Comparison of ENCODE assay signal across 8 cellular contexts in genomic region chr17:32007463-32008298, GRCh38. TPM values are rescaled to one million over a fixed set of nuclear protein-coding genes. Genes with fewer than 3 reads are reported as not detected.
DNase-seq lines count a peak whose midpoint lies in the region; ATAC-seq, FAIRE-seq and TF ChIP-seq lines count a peak whose summit lies in the region.

No MANE protein-coding gene starts in this region.

- H3K36me3 Mint-ChIP-seq in IgD-negative memory B cell: peaks cover 1% of the 10 kb centered on the region

- H3K27me3 Mint-ChIP-seq in IgD-negative memory B cell: no peaks in the 10 kb centered on the region

- peak overlapping the region; percentile 71 to 90 (median 79) for H3K4me3 ChIP-seq in keratinocyte (ENCODE audit: control insufficient read depth in 2 of 3, extremely low read depth in 1 of 3, insufficient read depth in 2 of 3, low read depth in 1 of 3, low read length in 3 of 3)

- H3K9me1 ChIP-seq in keratinocyte (ENCODE audit: control insufficient read depth, extremely low read depth, insufficient read depth, low read length): no peaks in the 10 kb centered on the region

- H3K79me2 ChIP-seq in keratinocyte (ENCODE audit: control insufficient read depth, insufficient read depth, low read length): peaks cover 16% of the 10 kb centered on the region

- H3K4me1 Mint-ChIP-seq in IgD-negative memory B cell: peaks cover 25 to 31% (median 28%) of the 10 kb centered on the region in 3 donors

- dilution Hi-C loops in keratinocyte (cut with MboI; ENCODE audit: extremely low pct_ligation_motif_present, low sequenced_read_pairs): no loop called here

- no peaks in the 10 kb centered on the region for H3K36me3 ChIP-seq in keratinocyte (ENCODE audit: control insufficient read depth in 2 of 2, extremely low read depth in 1 of 2, insufficient read depth in 2 of 2, low read length in 2 of 2)

- DNase-seq in EH (ENCODE audit: low read depth) (peak; percentile 35), T1000 (lab: John Stamatoyannopoulos, UW) (peak; percentile 15), caudate nucleus (lab: John Stamatoyannopoulos, UW) (peak in 49 of 61 donors; percentile 12 to 78 (median 42)), keratinocyte (ENCODE audit: low read depth, low spot score) (no peak), mucosa of gallbladder (ENCODE audit: low spot score) (no peak)
- peak; percentile 11 to 31 for DNase-seq in stimulated activated CD4-positive, alpha-beta T cell treated with anti-CD3 and anti-CD28 coated beads, Interleukin-15, amount 100 ng/mL, for 48 hours (ENCODE audit: low read depth in 2 of 2)

- H3K27ac ChIP-seq in caudate nucleus (ENCODE audit: low read depth, low read length) (peak overlapping the region; percentile 52), keratinocyte (ENCODE audit: control insufficient read depth, insufficient read depth, low read length) (peak overlapping the region; percentile 55)

- H3K27ac Mint-ChIP-seq in IgD-negative memory B cell: peak overlapping the region; percentile 83 to 86 (median 85)

- no peaks in the 10 kb centered on the region for H3K9me3 ChIP-seq in keratinocyte (ENCODE audit: control insufficient read depth, low read depth, low read length)

- no peak for TF ChIP-seq CTCF in keratinocyte (optimal IDR thresholded peaks at IDR 0.05 in 1 of 3, IDR thresholded peaks at IDR 0.05 in 1 of 3, conservative IDR thresholded peaks at IDR 0.05 in 1 of 3; ENCODE audit: extremely low read depth in 1 of 3, insufficient read depth in 2 of 3, low read length in 3 of 3)

- no peaks in the 10 kb centered on the region for H3K9me3 Mint-ChIP-seq in IgD-negative memory B cell

- no peak for FAIRE-seq in keratinocyte (lab: Jason Lieb, UNC)

- H4K20me1 ChIP-seq in keratinocyte (ENCODE audit: control insufficient read depth, extremely low read depth, insufficient read depth, low read length): no peaks in the 10 kb centered on the region

- peak overlapping the region; percentile 80 for H3K4me2 ChIP-seq in keratinocyte (ENCODE audit: control insufficient read depth, extremely low read depth, insufficient read depth, low read depth, low read length)

- peak overlapping the region; percentile 90 to 97 (median 95) for H3K4me3 Mint-ChIP-seq in IgD-negative memory B cell

- peak; percentile 49 for ATAC-seq in GM21528 (IDR thresholded peaks at IDR 0.05; ENCODE audit: low FRiP score, unreplicated experiment)

- no peaks in the 10 kb centered on the region for H3K4me1 ChIP-seq in keratinocyte (ENCODE audit: control insufficient read depth, extremely low read depth, insufficient read depth, low read length)

- peak overlapping the region; percentile 81 for H3K9ac ChIP-seq in keratinocyte (ENCODE audit: control insufficient read depth, extremely low read depth, insufficient read depth, low read length)

- H3K27me3 ChIP-seq in keratinocyte (ENCODE audit: control insufficient read depth, extremely low read depth, insufficient read depth, low read length): no peaks in the 10 kb centered on the region

- peak overlapping the region; percentile 92 for H2AFZ ChIP-seq in keratinocyte (ENCODE audit: control insufficient read depth, low read length)

RNA-seq across cellular contexts. Expression of gene LRRC37B, which starts 0.5 kb away (rescaled TPM):
- polyA plus RNA-seq in IgD-negative memory B cell (3.9 TPM), keratinocyte (5.0 to 9.9 TPM (median 6.9 TPM) in 3 replicates)
- polyA plus RNA-seq in keratinocyte (2011; ENCODE audit: low read depth): 36.5 TPM
- 2.7 and 5.8 TPM in 2 replicates for polyA plus RNA-seq in keratinocyte (2011; cell fraction: cytosol; rRNA removed)
- 16.2 and 18.2 TPM in 2 replicates for polyA plus RNA-seq in keratinocyte (2011; cell fraction: nucleus; rRNA removed)
- 4.6 and 12.7 TPM in 2 replicates for polyA plus RNA-seq in keratinocyte (2012; ENCODE audit: low replicate concordance)
- polyA minus RNA-seq in keratinocyte: 2.8 to 13.8 TPM (median 13.4 TPM) in 3 replicates
- polyA minus RNA-seq in keratinocyte (2011; cell fraction: cytosol; rRNA and poly(A)+ RNA removed): not detected
- 14.0 and 17.9 TPM in 2 replicates for polyA minus RNA-seq in keratinocyte (2011; cell fraction: nucleus; rRNA and poly(A)+ RNA removed)
- total RNA-seq in mucosa of gallbladder: 22.9 TPM

Comparison
In these comparisons a context has a peak if more than half of its experiments do, and no peak if none do; other contexts are left out.
1. DNase-seq: peak in EH (single experiment), T1000 (single experiment), caudate nucleus (49 of 61) and stimulated activated CD4-positive, alpha-beta T cell treated with anti-CD3 and anti-CD28 coated beads, Interleukin-15, amount 100 ng/mL, for 48 hours (2 of 2); none in keratinocyte (single experiment) and mucosa of gallbladder (single experiment).